25 cellular contexts compared by ENCODE assay signal in genomic region chr5:90746119-90746518, GRCh38.
"Had no signal": no experiment of that assay in that cellular context is flagged by ENCODE, and none has a peak within 500 bp of the region (broad histone marks: within the 10 kb centered on the region; RNA-seq: fewer than 3 reads in every experiment).

No MANE protein-coding gene starts in this region.

- H3K4me1 ChIP-seq: colonic mucosa, esophagus muscularis mucosa, esophagus squamous epithelium, foreskin keratinocyte, gastrocnemius medialis, gastroesophageal sphincter, heart left ventricle, heart right ventricle had no signal

- H3K79me2 ChIP-seq: hepatocyte had no signal

- H3K9me3 ChIP-seq: colonic mucosa, esophagus muscularis mucosa, esophagus squamous epithelium, gastrocnemius medialis, gastroesophageal sphincter had no signal

- DNase-seq: colonic mucosa; cortex of kidney; dermis blood vessel endothelial cell; dorsolateral prefrontal cortex; effector CD4-positive, alpha-beta T cell; effector CD8-positive, alpha-beta T cell; effector memory CD4-positive, alpha-beta T cell; effector memory CD8-positive, alpha-beta T cell; endodermal cell; erythroblast; esophagus squamous epithelium; foreskin fibroblast; foreskin keratinocyte; foreskin melanocyte; gastrocnemius medialis; glutamatergic neuron; head of caudate nucleus; heart left ventricle; heart right ventricle had no signal

- H3K4me2 ChIP-seq: hepatocyte had no signal

- H3K27me3 ChIP-seq: colonic mucosa, esophagus muscularis mucosa, esophagus squamous epithelium, foreskin keratinocyte, gastrocnemius medialis, gastroesophageal sphincter, heart left ventricle, heart right ventricle, hepatocyte had no signal

- H3K4me3 ChIP-seq: colonic mucosa, coronary artery, dorsolateral prefrontal cortex, esophagus muscularis mucosa, esophagus squamous epithelium, gastrocnemius medialis, gastroesophageal sphincter, heart left ventricle, heart right ventricle, hepatocyte had no signal

- H2AFZ ChIP-seq: hepatocyte had no signal

- H3K27ac ChIP-seq: colonic mucosa, coronary artery, dorsolateral prefrontal cortex, epithelial cell of prostate, esophagus muscularis mucosa, esophagus squamous epithelium, foreskin keratinocyte, gastrocnemius medialis, gastroesophageal sphincter, heart left ventricle, heart right ventricle, hepatocyte had no signal

- ATAC-seq: effector memory CD8-positive, alpha-beta T cell; esophagus mucosa; gastrocnemius medialis; gastroesophageal sphincter; heart left ventricle; heart right ventricle had no signal

- H3K36me3 ChIP-seq: colonic mucosa, esophagus muscularis mucosa, esophagus squamous epithelium, gastrocnemius medialis, gastroesophageal sphincter, heart left ventricle, heart right ventricle had no signal
